9 cellular contexts compared by ENCODE assay signal in the genomic region with DNA sequence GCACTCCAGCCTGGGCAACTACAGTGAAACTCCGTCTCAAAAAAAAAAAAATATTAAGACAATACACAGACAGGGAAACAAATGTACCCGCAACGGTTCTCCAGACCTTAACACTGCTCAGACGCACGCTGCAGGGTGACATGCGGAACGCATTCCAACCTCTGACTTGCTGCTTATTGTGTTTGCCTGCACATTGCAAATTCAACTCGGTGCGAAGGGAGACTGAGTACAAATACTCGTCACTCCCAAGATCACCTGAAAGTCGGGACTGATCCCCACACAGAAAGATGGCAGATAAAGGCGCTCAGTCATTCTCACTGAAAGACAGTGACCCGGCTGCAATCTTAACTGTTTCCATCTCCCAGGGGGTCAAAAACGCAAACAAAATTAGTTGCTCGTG. TPM values are rescaled to one million over a fixed set of nuclear protein-coding genes. Genes with fewer than 3 reads are reported as not detected.
A peak's percentile ranks its signal among the peaks of the same experiment; 100 is the strongest.
DNase-seq lines count a peak whose midpoint lies in the region; ATAC-seq and TF ChIP-seq lines count a peak whose summit lies in the region.
"Had no signal": no experiment of that assay in that cellular context is flagged by ENCODE, and none has a peak within 500 bp of the region (broad histone marks: within the 10 kb centered on the region; RNA-seq: fewer than 3 reads in every experiment).

No MANE protein-coding gene starts in this region.

- TF ChIP-seq CTCF in kidney epithelial cell (IDR thresholded peaks at IDR 0.05; ENCODE audit: insufficient read depth, low read length, poor library complexity, severe bottlenecking) (no peak), thoracic aorta (IDR thresholded peaks at IDR 0.05) (no peak)

- no peaks in the 10 kb centered on the region for H3K9me3 Mint-ChIP-seq in activated CD4-positive, alpha-beta T cell treated with anti-CD3 and anti-CD28 coated beads, Interleukin-2, amount 10 ng/mL, durations not matched to agents 7 days and 5 days
- no peaks in the 10 kb centered on the region for H3K9me3 Mint-ChIP-seq in activated naive CD8-positive, alpha-beta T cell treated with anti-CD3 and anti-CD28 coated beads for 36 hours

- POLR2A ChIA-PET in activated CD4-positive, alpha-beta T cell treated with anti-CD3 and anti-CD28 coated beads, Interleukin-2, amount 10 ng/mL, durations not matched to agents 7 days and 5 days (lab: Charles Lee): no interaction called here

- H3K4me3 Mint-ChIP-seq in activated CD4-positive, alpha-beta T cell treated with anti-CD3 and anti-CD28 coated beads, Interleukin-2, amount 10 ng/mL, durations not matched to agents 7 days and 5 days: peak overlapping the region; percentile 72
- peak overlapping the region; percentile 78 for H3K4me3 Mint-ChIP-seq in activated naive CD8-positive, alpha-beta T cell treated with anti-CD3 and anti-CD28 coated beads for 36 hours

- no peaks in the 10 kb centered on the region for H3K36me3 ChIP-seq in kidney epithelial cell (ENCODE audit: control insufficient read depth, insufficient read depth, low read length)
- H3K36me3 ChIP-seq in thoracic aorta: no peaks in the 10 kb centered on the region

- DNase-seq in activated CD4-positive, alpha-beta T cell treated with anti-CD3 and anti-CD28 coated beads, Interleukin-2, amount 10 ng/mL, durations not matched to agents 7 days and 5 days: no peak
- no peak for DNase-seq in activated CD4-positive, alpha-beta T cell treated with anti-CD3 and anti-CD28 coated beads for 48 hours
- no peak for DNase-seq in activated naive CD8-positive, alpha-beta T cell treated with anti-CD3 and anti-CD28 coated beads for 36 hours
- DNase-seq in kidney epithelial cell (ENCODE audit: low read depth) (no peak), thoracic aorta (ENCODE audit: low spot score) (no peak)
- DNase-seq in effector CD8-positive, alpha-beta T cell (lab: John Stamatoyannopoulos, UW): no peak

- H3K27ac Mint-ChIP-seq in activated CD4-positive, alpha-beta T cell treated with anti-CD3 and anti-CD28 coated beads, Interleukin-2, amount 10 ng/mL, durations not matched to agents 7 days and 5 days: peak overlapping the region; percentile 41
- H3K27ac Mint-ChIP-seq in activated naive CD8-positive, alpha-beta T cell treated with anti-CD3 and anti-CD28 coated beads for 36 hours: peak overlapping the region; percentile 34

- H3K4me3 ChIP-seq in kidney epithelial cell (ENCODE audit: low read depth, low read length) (peak overlapping the region; percentile 84), thoracic aorta (peak overlapping the region; percentile 96)

- H3K4me1 ChIP-seq in thoracic aorta (ENCODE audit: control insufficient read depth in 1 of 2, low read depth in 2 of 2): peaks cover 12 to 24% of the 10 kb centered on the region in 2 donors

- H3K9me3 ChIP-seq in thoracic aorta: no peaks in the 10 kb centered on the region

- ATAC-seq in thoracic aorta (ENCODE audit: insufficient number of reproducible peaks, low FRiP score, low read depth) (no peak), HG02610 (IDR thresholded peaks at IDR 0.05; ENCODE audit: unreplicated experiment) (no peak), HG03025 (IDR thresholded peaks at IDR 0.05; ENCODE audit: low FRiP score, unreplicated experiment) (no peak)

- peak overlapping the region in 1 of 2 donors; percentile 88 for H3K27ac ChIP-seq in thoracic aorta

- H3K36me3 Mint-ChIP-seq in activated CD4-positive, alpha-beta T cell treated with anti-CD3 and anti-CD28 coated beads, Interleukin-2, amount 10 ng/mL, durations not matched to agents 7 days and 5 days (ENCODE audit: low read depth): no peaks in the 10 kb centered on the region
- no peaks in the 10 kb centered on the region for H3K36me3 Mint-ChIP-seq in activated naive CD8-positive, alpha-beta T cell treated with anti-CD3 and anti-CD28 coated beads for 36 hours

- H3K27me3 ChIP-seq in kidney epithelial cell (ENCODE audit: control insufficient read depth, insufficient read depth, low read length): no peaks in the 10 kb centered on the region
- H3K27me3 ChIP-seq in thoracic aorta (replicated peaks; ENCODE audit: insufficient read depth): no peaks in the 10 kb centered on the region

- CTCF ChIA-PET in activated CD4-positive, alpha-beta T cell treated with anti-CD3 and anti-CD28 coated beads, Interleukin-2, amount 10 ng/mL, durations not matched to agents 7 days and 5 days (lab: Charles Lee): no interaction called here

- H3K27me3 Mint-ChIP-seq in activated CD4-positive, alpha-beta T cell treated with anti-CD3 and anti-CD28 coated beads, Interleukin-2, amount 10 ng/mL, durations not matched to agents 7 days and 5 days: no peaks in the 10 kb centered on the region
- H3K27me3 Mint-ChIP-seq in activated naive CD8-positive, alpha-beta T cell treated with anti-CD3 and anti-CD28 coated beads for 36 hours: no peaks in the 10 kb centered on the region

- peaks cover 32% of the 10 kb centered on the region for H3K4me1 Mint-ChIP-seq in activated CD4-positive, alpha-beta T cell treated with anti-CD3 and anti-CD28 coated beads, Interleukin-2, amount 10 ng/mL, durations not matched to agents 7 days and 5 days
- peaks cover 31% of the 10 kb centered on the region for H3K4me1 Mint-ChIP-seq in activated naive CD8-positive, alpha-beta T cell treated with anti-CD3 and anti-CD28 coated beads for 36 hours

RNA-seq across cellular contexts. Expression of a gene that starts 0.8 kb away (rescaled TPM):
- total RNA-seq in activated CD4-positive, alpha-beta T cell treated with anti-CD3 and anti-CD28 coated beads, Interleukin-2, amount 10 ng/mL, durations not matched to agents 7 days and 5 days: 10 to 100 TPM; 58.3 to 64.0 TPM
- 10 to 100 TPM; 45.0 to 48.8 TPM for total RNA-seq in activated naive CD8-positive, alpha-beta T cell treated with anti-CD3 and anti-CD28 coated beads for 36 hours
- total RNA-seq in kidney epithelial cell (116 and 186 TPM in 2 replicates), thoracic aorta (10 to 100 TPM; 43.3 to 47.0 TPM)

RNA-seq across cellular contexts. Expression of a gene that starts 14.7 kb away (rescaled TPM):
- total RNA-seq in activated CD4-positive, alpha-beta T cell treated with anti-CD3 and anti-CD28 coated beads, Interleukin-2, amount 10 ng/mL, durations not matched to agents 7 days and 5 days: not detected
- not detected for total RNA-seq in activated naive CD8-positive, alpha-beta T cell treated with anti-CD3 and anti-CD28 coated beads for 36 hours
- total RNA-seq in kidney epithelial cell: not detected in 2 replicates
- under 1 TPM in 1 of 2 donors, not detected in 1; 0.78 TPM for total RNA-seq in thoracic aorta
- total RNA-seq: Daoy had no signal

RNA-seq across cellular contexts. Expression of a gene that starts 19.1 kb away (rescaled TPM):
- 10 to 100 TPM; 49.1 to 65.5 TPM for total RNA-seq in activated CD4-positive, alpha-beta T cell treated with anti-CD3 and anti-CD28 coated beads, Interleukin-2, amount 10 ng/mL, durations not matched to agents 7 days and 5 days
- 10 to 100 TPM; 82.5 to 82.9 TPM for total RNA-seq in activated naive CD8-positive, alpha-beta T cell treated with anti-CD3 and anti-CD28 coated beads for 36 hours
- total RNA-seq in kidney epithelial cell (23.1 and 28.1 TPM in 2 replicates), thoracic aorta (10 to 100 TPM; 24.8 to 27.9 TPM)

RNA-seq across cellular contexts. Expression of a gene that starts 29.7 kb away (rescaled TPM):
- 1 to 10 TPM; 1.9 to 2.7 TPM for total RNA-seq in activated CD4-positive, alpha-beta T cell treated with anti-CD3 and anti-CD28 coated beads, Interleukin-2, amount 10 ng/mL, durations not matched to agents 7 days and 5 days
- 1 to 10 TPM; 1.3 TPM for total RNA-seq in activated naive CD8-positive, alpha-beta T cell treated with anti-CD3 and anti-CD28 coated beads for 36 hours
- total RNA-seq in kidney epithelial cell (0.08 and 0.14 TPM in 2 replicates), thoracic aorta (under 1 TPM; 0.63 to 0.81 TPM)
- total RNA-seq: Daoy had no signal

RNA-seq across cellular contexts. Expression of a gene that starts 43.2 kb away (rescaled TPM):
- not detected for total RNA-seq in activated CD4-positive, alpha-beta T cell treated with anti-CD3 and anti-CD28 coated beads, Interleukin-2, amount 10 ng/mL, durations not matched to agents 7 days and 5 days
- total RNA-seq in activated naive CD8-positive, alpha-beta T cell treated with anti-CD3 and anti-CD28 coated beads for 36 hours: under 1 TPM; 0.25 to 0.40 TPM
- total RNA-seq in kidney epithelial cell (not detected in 2 replicates), thoracic aorta (not detected)
- total RNA-seq: Daoy had no signal
